In genomic region chr20:36856691-36857635, GRCh38 we compare ENCODE assay signal across 9 cellular contexts. TPM values are rescaled to one million over a fixed set of nuclear protein-coding genes. Genes with fewer than 3 reads are reported as not detected.
DNase-seq lines count a peak whose midpoint lies in the region; ATAC-seq, FAIRE-seq and TF ChIP-seq lines count a peak whose summit lies in the region.
"Had no signal": no experiment of that assay in that cellular context is flagged by ENCODE, and none has a peak within 500 bp of the region (broad histone marks: within the 10 kb centered on the region; RNA-seq: fewer than 3 reads in every experiment).

No MANE protein-coding gene starts in this region.

- H3K4me3 Mint-ChIP-seq in activated naive CD8-positive, alpha-beta T cell treated with anti-CD3 and anti-CD28 coated beads, Interleukin-2, amount 10 ng/mL, durations not matched to agents 7 days and 5 days: peak overlapping the region; percentile 30

- TF ChIP-seq CTCF in HepG2 (CRISPR knock-in tag; IDR thresholded peaks at IDR 0.05): no peak
- no peak for TF ChIP-seq CTCF in vagina (IDR thresholded peaks at IDR 0.05)

- H3K36me3 ChIP-seq in HepG2 (replicated peaks in 1 of 2; ENCODE audit: control insufficient read depth in 1 of 2, insufficient read depth in 2 of 2, low read length in 2 of 2) (peaks cover 0 to 3% of the 10 kb centered on the region in 2 experiments; a peak in 3 of 5 replicates), vagina (no peaks in the 10 kb centered on the region)

- no peaks in the 10 kb centered on the region for H3K9me3 Mint-ChIP-seq in activated naive CD8-positive, alpha-beta T cell treated with anti-CD3 and anti-CD28 coated beads, Interleukin-2, amount 10 ng/mL, durations not matched to agents 7 days and 5 days

- TF ChIP-seq EP300 in HepG2 (IDR thresholded peaks at IDR 0.05; ENCODE audit: low read depth in 2 of 2, low read length in 2 of 2) (no peak), HepG2 (CRISPR knock-in tag; IDR thresholded peaks at IDR 0.05; ENCODE audit: borderline replicate concordance) (no peak)

- TF ChIP-seq POLR2A in HepG2 (IDR thresholded peaks at IDR 0.05; ENCODE audit: insufficient read depth in 1 of 2, low read depth in 2 of 2, low read length in 2 of 2): no peak
- no peak for TF ChIP-seq POLR2A in vagina (IDR thresholded peaks at IDR 0.05)

- intact Hi-C loops in HepG2 (cut with micrococcal nuclease; ENCODE audit: unreplicated experiment) (no loop called here), vagina (cut with DNase I) (no loop called here)

- peak overlapping the region; percentile 82 for H3K27ac Mint-ChIP-seq in activated naive CD8-positive, alpha-beta T cell treated with anti-CD3 and anti-CD28 coated beads, Interleukin-2, amount 10 ng/mL, durations not matched to agents 7 days and 5 days

- CTCF ChIA-PET in HepG2 (lab: Yijun Ruan, JAX; ENCODE audit: low intra/inter-chr PET ratio, low total read pairs): no interaction called here

- POLR2A ChIA-PET in activated naive CD8-positive, alpha-beta T cell treated with anti-CD3 and anti-CD28 coated beads, Interleukin-2, amount 10 ng/mL, durations not matched to agents 7 days and 5 days (lab: Charles Lee): interaction anchor here (0.6 to 3.6 kb wide), 8 partner anchors 11 to 82 kb away, joined by 3 to 33 read pairs (median 4); no protein-coding TSS in a partner anchor
- POLR2A ChIA-PET in HepG2 (lab: Yijun Ruan, JAX): interaction anchor here (1.0 to 1.3 kb wide), 4 partner anchors 15 to 49 kb away, joined by 3 to 4 read pairs (median 4); no protein-coding TSS in a partner anchor

- H3K27me3 Mint-ChIP-seq in activated naive CD8-positive, alpha-beta T cell treated with anti-CD3 and anti-CD28 coated beads, Interleukin-2, amount 10 ng/mL, durations not matched to agents 7 days and 5 days: peaks cover 7% of the 10 kb centered on the region

- TF ChIP-seq RAD21 in HepG2 (CRISPR knock-in tag; IDR thresholded peaks at IDR 0.05): no peak

- no peaks in the 10 kb centered on the region for H3K36me3 Mint-ChIP-seq in activated naive CD8-positive, alpha-beta T cell treated with anti-CD3 and anti-CD28 coated beads, Interleukin-2, amount 10 ng/mL, durations not matched to agents 7 days and 5 days

- no peak overlapping the region for H2AFZ ChIP-seq in HepG2 (ENCODE audit: low read length)

- ATAC-seq in activated naive CD8-positive, alpha-beta T cell treated with anti-CD3 and anti-CD28 coated beads, Interleukin-2, amount 10 ng/mL, durations not matched to agents 7 days and 5 days (ENCODE audit: low read depth): peak; percentile 75
- ATAC-seq in HepG2: no peak
- no peak for ATAC-seq in GM18498 (IDR thresholded peaks at IDR 0.05; ENCODE audit: unreplicated experiment)
- no peak for ATAC-seq in HG03469 (IDR thresholded peaks at IDR 0.05; ENCODE audit: unreplicated experiment)

- in situ Hi-C loops in HepG2 (cut with HindIII; ENCODE audit: extremely low pct_ligation_motif_present, low pct_unique_long_range_greater_than_20kb): no loop called here

- H3K27ac ChIP-seq in HepG2 (ENCODE audit: extremely low read length, insufficient read depth, low read length): no peak overlapping the region
- peak overlapping the region; percentile 79 for H3K27ac ChIP-seq in vagina

- DNase-seq in stimulated activated CD4-positive, alpha-beta T cell treated with anti-CD3 and anti-CD28 coated beads, Interleukin-4, amount 100 ng/mL, for 24 hours: peak; percentile 20
- no peak for DNase-seq in stimulated activated CD4-positive, alpha-beta T cell treated with anti-CD3 and anti-CD28 coated beads, Interleukin-12 subunit alpha, Interleukin-12 subunit beta, amount 100 ng/mL, for 4 hours
- DNase-seq in activated naive CD8-positive, alpha-beta T cell treated with anti-CD3 and anti-CD28 coated beads, Interleukin-2, amount 10 ng/mL, durations not matched to agents 7 days and 5 days: peak; percentile 69
- DNase-seq in HepG2 (ENCODE audit: low spot score) (no peak), vagina (ENCODE audit: extremely low spot score in 2 of 2) (no peak)
- no peak for DNase-seq in NK-92 treated with Interleukin-12 subunit alpha and Interleukin-12 subunit beta, amount 100 ng/mL, for 24 hours (lab: John Stamatoyannopoulos, UW)

- BruUV-seq in HepG2 (replicated peaks; lab: Mats Ljungman, UMichigan): no TSS peak

- FAIRE-seq in HepG2 (lab: Jason Lieb, UNC): peak; percentile 34
- FAIRE-seq: G401.6 had no signal

- no peaks in the 10 kb centered on the region for H3K27me3 ChIP-seq in HepG2 (ENCODE audit: control insufficient read depth in 1 of 2, insufficient read depth in 2 of 2, low read length in 2 of 2)
- H3K27me3 ChIP-seq in vagina: no peaks in the 10 kb centered on the region

- H4K20me1 ChIP-seq in HepG2 (ENCODE audit: insufficient read depth, low read length): no peaks in the 10 kb centered on the region; the same call in 1 of the 2 replicates

- H3K79me2 ChIP-seq in HepG2 (ENCODE audit: insufficient read depth, low read length): peaks cover 17% of the 10 kb centered on the region

- peaks cover 31% of the 10 kb centered on the region for H3K4me1 ChIP-seq in HepG2 (ENCODE audit: insufficient read depth, low read length)
- H3K4me1 ChIP-seq in vagina: peaks cover 95% of the 10 kb centered on the region

- 92% methylated on average over 17 of the region's 17 CpGs for WGBS in HepG2 (ENCODE audit: low lambda C conversion rate)

- H3K9me3 ChIP-seq in HepG2 (ENCODE audit: low read length): no peaks in the 10 kb centered on the region
- H3K9me3 ChIP-seq in vagina: no peaks in the 10 kb centered on the region

- no peak overlapping the region for H3K9ac ChIP-seq in HepG2 (ENCODE audit: insufficient read depth, low read depth, low read length)

- peaks cover 15% of the 10 kb centered on the region for H3K4me1 Mint-ChIP-seq in activated naive CD8-positive, alpha-beta T cell treated with anti-CD3 and anti-CD28 coated beads, Interleukin-2, amount 10 ng/mL, durations not matched to agents 7 days and 5 days

- H3K4me3 ChIP-seq in HepG2 (replicated peaks in 1 of 3; ENCODE audit: insufficient read depth in 1 of 3, low read depth in 2 of 3, low read length in 3 of 3) (no peak overlapping the region), vagina (no peak overlapping the region)

- H3K4me2 ChIP-seq in HepG2 (ENCODE audit: low read depth, low read length): no peak overlapping the region

TF ChIP-seq in HepG2, 621 proteins besides CTCF, POLR2A, EP300 and RAD21 (continues in another document):
- TF ChIP-seq FOXA1 (IDR thresholded peaks at IDR 0.05): no peak
- no peak for TF ChIP-seq FOXA1 (CRISPR knock-in tag; IDR thresholded peaks at IDR 0.05)
- TF ChIP-seq, protein P1, sequence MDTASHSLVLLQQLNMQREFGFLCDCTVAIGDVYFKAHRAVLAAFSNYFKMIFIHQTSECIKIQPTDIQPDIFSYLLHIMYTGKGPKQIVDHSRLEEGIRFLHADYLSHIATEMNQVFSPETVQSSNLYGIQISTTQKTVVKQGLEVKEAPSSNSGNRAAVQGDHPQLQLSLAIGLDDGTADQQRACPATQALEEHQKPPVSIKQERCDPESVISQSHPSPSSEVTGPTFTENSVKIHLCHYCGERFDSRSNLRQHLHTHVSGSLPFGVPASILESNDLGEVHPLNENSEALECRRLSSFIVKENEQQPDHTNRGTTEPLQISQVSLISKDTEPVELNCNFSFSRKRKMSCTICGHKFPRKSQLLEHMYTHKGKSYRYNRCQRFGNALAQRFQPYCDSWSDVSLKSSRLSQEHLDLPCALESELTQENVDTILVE (CRISPR knock-in tag; IDR thresholded peaks at IDR 0.05): no peak

RNA-seq across cellular contexts. Expression of gene TLDC2, which starts 19.0 kb away (rescaled TPM):
- not detected for total RNA-seq in activated naive CD8-positive, alpha-beta T cell treated with anti-CD3 and anti-CD28 coated beads, Interleukin-2, amount 10 ng/mL, durations not matched to agents 7 days and 5 days
- 1.2 and 1.6 TPM in 2 replicates for total RNA-seq in HepG2 (2016; rRNA removed; fragmentation: Illumina TruSeq; extraction: Trizol)
- total RNA-seq in HepG2 (2016; cell fraction: cytosol; rRNA removed; fragmentation: Illumina TruSeq; extraction: Trizol; ENCODE audit: low read depth): 0.62 and 0.81 TPM in 2 replicates
- total RNA-seq in HepG2 (2016; cell fraction: insoluble cytoplasmic fraction; rRNA removed; fragmentation: Illumina TruSeq; extraction: Trizol): 1.4 and 1.9 TPM in 2 replicates
- 0.99 and 1.00 TPM in 2 replicates for total RNA-seq in HepG2 (2016; cell fraction: membrane; rRNA removed; fragmentation: Illumina TruSeq; extraction: Trizol)
- 0.91 and 1.4 TPM in 2 replicates for total RNA-seq in HepG2 (2016; cell fraction: nucleus; rRNA removed; fragmentation: Illumina TruSeq; extraction: Trizol)
- 0.69 and 1.5 TPM in 2 replicates for polyA plus RNA-seq in HepG2 (2011; rRNA removed)
- 0.95 and 1.1 TPM in 2 replicates for polyA plus RNA-seq in HepG2 (2011; cell fraction: cytosol; rRNA removed)
- 0.54 and 1.2 TPM in 2 replicates for polyA plus RNA-seq in HepG2 (2011; cell fraction: nucleus; rRNA removed)
- polyA plus RNA-seq in HepG2 (2012): 0.45 and 1.3 TPM in 2 replicates
- polyA plus RNA-seq in HepG2 (2016; cell fraction: cytosol; fragmentation: Illumina TruSeq; extraction: Trizol; ENCODE audit: low read depth): 0.27 and 0.36 TPM in 2 replicates
- polyA plus RNA-seq in HepG2 (2016; cell fraction: insoluble cytoplasmic fraction; fragmentation: Illumina TruSeq; extraction: Trizol; ENCODE audit: low read depth): 1.3 and 1.7 TPM in 2 replicates
- 0.85 and 0.96 TPM in 2 replicates for polyA plus RNA-seq in HepG2 (2016; cell fraction: membrane; fragmentation: Illumina TruSeq; extraction: Trizol; ENCODE audit: low read depth)
- polyA plus RNA-seq in HepG2 (2016; cell fraction: nucleus; fragmentation: Illumina TruSeq; extraction: Trizol; ENCODE audit: insufficient read depth, low read depth): 0.45 and 0.70 TPM in 2 replicates
- 1.4 TPM in 1 of 2 replicates, not detected in the other for polyA minus RNA-seq in HepG2 (2011; rRNA and poly(A)+ RNA removed; ENCODE audit: low replicate concordance)
- polyA minus RNA-seq in HepG2 (2011; cell fraction: cytosol; rRNA and poly(A)+ RNA removed): 1.2 TPM in 1 of 2 replicates, not detected in the other
- polyA minus RNA-seq in HepG2 (2011; cell fraction: nucleus; rRNA and poly(A)+ RNA removed): 2.2 TPM in 2 replicates
- 3.9 TPM for total RNA-seq in vagina

Comparison
In these comparisons a context has a peak if more than half of its experiments do, and no peak if none do; other contexts are left out.
1. DNase-seq: peak in stimulated activated CD4-positive, alpha-beta T cell treated with anti-CD3 and anti-CD28 coated beads, Interleukin-4, amount 100 ng/mL, for 24 hours (single experiment) and activated naive CD8-positive, alpha-beta T cell treated with anti-CD3 and anti-CD28 coated beads, Interleukin-2, amount 10 ng/mL, durations not matched to agents 7 days and 5 days (single experiment); none in stimulated activated CD4-positive, alpha-beta T cell treated with anti-CD3 and anti-CD28 coated beads, Interleukin-12 subunit alpha, Interleukin-12 subunit beta, amount 100 ng/mL, for 4 hours (single experiment), HepG2 (single experiment), vagina (0 of 2) and NK-92 treated with Interleukin-12 subunit alpha and Interleukin-12 subunit beta, amount 100 ng/mL, for 24 hours (single experiment).